In genomic region chr10:99535764-99536399, GRCh38 we compare ENCODE assay signal across 11 cellular contexts. TPM values are rescaled to one million over a fixed set of nuclear protein-coding genes. Genes with fewer than 3 reads are reported as not detected.
DNase-seq lines count a peak whose midpoint lies in the region; ATAC-seq lines count a peak whose summit lies in the region.
"Had no signal": no experiment of that assay in that cellular context is flagged by ENCODE, and none has a peak within 500 bp of the region (broad histone marks: within the 10 kb centered on the region; RNA-seq: fewer than 3 reads in every experiment).

No MANE protein-coding gene starts in this region.

- H3K4ac ChIP-seq in mesenchymal stem cell (ENCODE audit: low read depth in 1 of 2, low read length in 2 of 2), result peak overlapping the region; percentile 87 to 99

- ATAC-seq in stimulated activated memory B cell treated with anti-CD40 and anti-IgM and Interleukin-4, amounts not matched to agents 10 μg/mL and 1 μg/mL and 100 μg/mL, for 72 hours, result no peak
- no peak for ATAC-seq in GM18870 (IDR thresholded peaks at IDR 0.05; ENCODE audit: unreplicated experiment)

- H3K9me3 Mint-ChIP-seq in activated T-cell treated with anti-CD3 and anti-CD28 coated beads, Interleukin-2, amount 50 U/mL, for 24 hours, result no peaks in the 10 kb centered on the region
- no peaks in the 10 kb centered on the region for H3K9me3 Mint-ChIP-seq in activated CD4-positive, alpha-beta memory T cell treated with anti-CD3 and anti-CD28 coated beads for 36 hours
- H3K9me3 Mint-ChIP-seq in stimulated activated memory B cell treated with anti-CD40 and anti-IgM and Interleukin-4, amounts not matched to agents 10 μg/mL and 1 μg/mL and 100 μg/mL, for 72 hours, result no peaks in the 10 kb centered on the region

- no peak overlapping the region for H2BK5ac ChIP-seq in mesenchymal stem cell (ENCODE audit: low read depth, low read length, poor library complexity, severe bottlenecking)

- H3K23ac ChIP-seq in mesenchymal stem cell (ENCODE audit: low read length in 2 of 2), result peak overlapping the region; percentile 81 to 94

- H3K27me3 ChIP-seq in mesenchymal stem cell (ENCODE audit: control insufficient read depth in 1 of 2, insufficient read depth in 1 of 2, low read length in 2 of 2), result peaks cover 95 to 96% of the 10 kb centered on the region in 2 experiments

- peak overlapping the region; percentile 95 for H4K91ac ChIP-seq in mesenchymal stem cell (ENCODE audit: low read length)

- no peak overlapping the region for H3K4me2 ChIP-seq in mesenchymal stem cell (ENCODE audit: low read length, poor library complexity, severe bottlenecking)

- H2AK5ac ChIP-seq in mesenchymal stem cell (ENCODE audit: low read length, severe bottlenecking), result no peak overlapping the region

- peak overlapping the region; percentile 35 for H3K4me3 Mint-ChIP-seq in activated T-cell treated with anti-CD3 and anti-CD28 coated beads, Interleukin-2, amount 50 U/mL, for 24 hours
- peak overlapping the region; percentile 24 for H3K4me3 Mint-ChIP-seq in activated CD4-positive, alpha-beta memory T cell treated with anti-CD3 and anti-CD28 coated beads for 36 hours
- H3K4me3 Mint-ChIP-seq in stimulated activated memory B cell treated with anti-CD40 and anti-IgM and Interleukin-4, amounts not matched to agents 10 μg/mL and 1 μg/mL and 100 μg/mL, for 72 hours, result peak overlapping the region; percentile 29

- peak overlapping the region; percentile 97 to 99 for H3K18ac ChIP-seq in mesenchymal stem cell (ENCODE audit: low read depth in 1 of 2, low read length in 2 of 2)

- H3K27ac ChIP-seq in mesenchymal stem cell (ENCODE audit: low read length, poor library complexity, severe bottlenecking), result no peak overlapping the region
- H3K27ac ChIP-seq: WERI-Rb-1 had no signal

- H3K36me3 Mint-ChIP-seq in activated T-cell treated with anti-CD3 and anti-CD28 coated beads, Interleukin-2, amount 50 U/mL, for 24 hours (ENCODE audit: low read depth), result no peaks in the 10 kb centered on the region
- no peaks in the 10 kb centered on the region for H3K36me3 Mint-ChIP-seq in activated CD4-positive, alpha-beta memory T cell treated with anti-CD3 and anti-CD28 coated beads for 36 hours
- no peaks in the 10 kb centered on the region for H3K36me3 Mint-ChIP-seq in stimulated activated memory B cell treated with anti-CD40 and anti-IgM and Interleukin-4, amounts not matched to agents 10 μg/mL and 1 μg/mL and 100 μg/mL, for 72 hours

- peak overlapping the region; percentile 83 to 99 for H2BK12ac ChIP-seq in mesenchymal stem cell (ENCODE audit: low read length in 2 of 2)

- H3K4me3 ChIP-seq in mesenchymal stem cell (ENCODE audit: insufficient read depth in 1 of 2, low read depth in 1 of 2, low read length in 2 of 2), result no peak overlapping the region

- no peak overlapping the region for H3K9ac ChIP-seq in mesenchymal stem cell (ENCODE audit: low read length)

- CTCF ChIA-PET in activated CD4-positive, alpha-beta memory T cell treated with anti-CD3 and anti-CD28 coated beads for 36 hours (lab: Charles Lee), result interaction anchor here (0.6 to 0.9 kb wide), 2 partner anchors 23 to 733 kb away, joined by 3 to 5 read pairs; no protein-coding TSS in a partner anchor

- intact Hi-C loops in activated CD4-positive, alpha-beta memory T cell treated with anti-CD3 and anti-CD28 coated beads for 36 hours (cut with micrococcal nuclease), result no loop called here

- peak overlapping the region; percentile 86 for H2BK15ac ChIP-seq in mesenchymal stem cell (ENCODE audit: low read depth, poor library complexity, severe bottlenecking)

- H2BK120ac ChIP-seq in mesenchymal stem cell (ENCODE audit: low read depth, low read length), result peak overlapping the region; percentile 93

- WGBS in mesenchymal stem cell, result 2% methylated on average over 40 of the region's 44 CpGs

- peaks cover 14% of the 10 kb centered on the region for H3K9me3 ChIP-seq in mesenchymal stem cell (ENCODE audit: control insufficient read depth, low read length)

- DNase-seq in activated T-cell treated with anti-CD3 and anti-CD28 coated beads, Interleukin-2, amount 50 U/mL, for 24 hours, result no peak
- DNase-seq in activated T-cell treated with anti-CD3 and anti-CD28 coated beads, Interleukin-2, amount 50 U/mL, for 1 hour, result no peak
- DNase-seq in activated CD4-positive, alpha-beta memory T cell treated with anti-CD3 and anti-CD28 coated beads for 36 hours, result no peak
- DNase-seq in mesenchymal stem cell (no peak), NCI-H2107 treated with DMSO at 0.1 percent for 48 hours (lab: John Stamatoyannopoulos, UW; ENCODE audit: unreplicated experiment) (no peak), C1 segment of cervical spinal cord (lab: John Stamatoyannopoulos, UW) (no peak)
- DNase-seq: OCI-M1, WERI-Rb-1 had no signal

- no peak overlapping the region for H3K27ac Mint-ChIP-seq in activated T-cell treated with anti-CD3 and anti-CD28 coated beads, Interleukin-2, amount 50 U/mL, for 24 hours
- H3K27ac Mint-ChIP-seq in activated CD4-positive, alpha-beta memory T cell treated with anti-CD3 and anti-CD28 coated beads for 36 hours, result no peak overlapping the region
- H3K27ac Mint-ChIP-seq in stimulated activated memory B cell treated with anti-CD40 and anti-IgM and Interleukin-4, amounts not matched to agents 10 μg/mL and 1 μg/mL and 100 μg/mL, for 72 hours, result no peak overlapping the region

- H3K4me1 Mint-ChIP-seq in activated T-cell treated with anti-CD3 and anti-CD28 coated beads, Interleukin-2, amount 50 U/mL, for 24 hours (ENCODE audit: low read depth), result peaks cover 45% of the 10 kb centered on the region
- peaks cover 31% of the 10 kb centered on the region for H3K4me1 Mint-ChIP-seq in activated CD4-positive, alpha-beta memory T cell treated with anti-CD3 and anti-CD28 coated beads for 36 hours (ENCODE audit: low read depth)
- H3K4me1 Mint-ChIP-seq in stimulated activated memory B cell treated with anti-CD40 and anti-IgM and Interleukin-4, amounts not matched to agents 10 μg/mL and 1 μg/mL and 100 μg/mL, for 72 hours, result peaks cover 66% of the 10 kb centered on the region

- H3K4me1 ChIP-seq in mesenchymal stem cell (ENCODE audit: control insufficient read depth, insufficient read depth, low read depth, low read length), result peaks cover 36% of the 10 kb centered on the region

- peaks cover 91% of the 10 kb centered on the region for H3K27me3 Mint-ChIP-seq in activated T-cell treated with anti-CD3 and anti-CD28 coated beads, Interleukin-2, amount 50 U/mL, for 24 hours
- H3K27me3 Mint-ChIP-seq in activated CD4-positive, alpha-beta memory T cell treated with anti-CD3 and anti-CD28 coated beads for 36 hours, result peaks cover 82% of the 10 kb centered on the region
- H3K27me3 Mint-ChIP-seq in stimulated activated memory B cell treated with anti-CD40 and anti-IgM and Interleukin-4, amounts not matched to agents 10 μg/mL and 1 μg/mL and 100 μg/mL, for 72 hours, result peaks cover 97% of the 10 kb centered on the region

- POLR2A ChIA-PET in activated CD4-positive, alpha-beta memory T cell treated with anti-CD3 and anti-CD28 coated beads for 36 hours (lab: Charles Lee), result interaction anchor here (1.0 kb wide), 1 partner anchor 32 kb away, joined by 3 read pairs; no protein-coding TSS in a partner anchor

- peaks cover 0 to 5% of the 10 kb centered on the region in 2 experiments for H3K36me3 ChIP-seq in mesenchymal stem cell (ENCODE audit: control insufficient read depth in 1 of 2, insufficient read depth in 2 of 2, low read depth in 1 of 2, low read length in 2 of 2)
- H3K36me3 ChIP-seq: WERI-Rb-1 had no signal

- H2AFZ ChIP-seq in mesenchymal stem cell (ENCODE audit: low read depth, low read length), result no peak overlapping the region

- H3K14ac ChIP-seq in mesenchymal stem cell (ENCODE audit: low read length in 2 of 2), result peak overlapping the region; percentile 59 to 97

- H3K79me1 ChIP-seq in mesenchymal stem cell (replicated peaks; ENCODE audit: low read length, poor library complexity, severe bottlenecking), result no peaks in the 10 kb centered on the region

- H4K8ac ChIP-seq in mesenchymal stem cell (ENCODE audit: low read length), result peak overlapping the region; percentile 96

RNA-seq across cellular contexts. Expression of gene NKX2-3, which starts 3.1 kb away (rescaled TPM):
- not detected for total RNA-seq in activated CD4-positive, alpha-beta memory T cell treated with anti-CD3 and anti-CD28 coated beads for 36 hours
- 59.0 TPM for polyA plus RNA-seq in mesenchymal stem cell (2013, experiment 1 of 2)
- polyA plus RNA-seq in mesenchymal stem cell (2013, experiment 2 of 2), result 58.4 TPM
- polyA plus RNA-seq: AG04450 had no signal
